ENCODE assay signal across 8 cellular contexts in the genomic region with DNA sequence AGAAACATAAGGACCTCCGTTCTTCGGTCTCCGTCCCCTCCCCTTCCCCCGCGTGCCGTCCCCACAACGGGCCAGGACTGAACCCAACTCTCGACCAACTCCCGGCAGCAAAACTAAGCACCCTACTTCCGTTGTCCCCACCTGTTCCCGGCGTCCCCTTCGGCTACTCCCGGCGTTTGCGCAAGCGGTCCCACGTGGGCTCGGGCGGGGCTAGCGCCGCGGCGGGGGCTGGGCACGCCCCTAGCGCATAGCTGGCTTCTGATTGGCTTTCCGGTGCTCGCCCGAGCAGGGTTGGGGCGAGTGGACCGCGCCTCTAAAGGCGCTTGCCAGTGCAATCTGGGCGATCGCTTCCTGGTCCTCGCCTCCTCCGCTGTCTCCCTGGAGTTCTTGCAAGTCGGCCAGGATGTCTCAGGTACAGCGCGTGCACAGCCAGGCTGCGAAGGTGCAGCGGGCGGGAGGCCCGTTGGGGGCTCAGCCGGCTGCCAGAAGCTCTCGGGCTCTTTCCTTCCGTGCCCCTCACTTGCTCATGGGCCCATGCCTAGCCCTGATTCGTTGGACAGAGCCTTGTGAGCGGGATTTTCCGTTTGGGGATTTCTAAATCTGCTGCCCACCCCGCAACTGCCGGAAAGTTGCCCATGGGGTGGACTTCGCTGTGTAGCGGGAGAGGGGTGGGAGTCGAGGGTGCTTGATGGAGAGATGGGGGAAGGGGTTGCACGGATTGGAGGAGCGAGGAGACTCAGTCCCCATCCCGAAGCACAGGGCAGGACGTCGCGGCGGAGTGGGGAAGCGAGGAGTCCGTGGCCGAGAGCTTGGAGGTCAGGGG. TPM values are rescaled to one million over a fixed set of nuclear protein-coding genes. Genes with fewer than 3 reads are reported as not detected.
DNase-seq lines count a peak whose midpoint lies in the region; ATAC-seq and TF ChIP-seq lines count a peak whose summit lies in the region.

A gene (minus strand): TSS at position 186 of the 823 bp plus-strand sequence. CDS start 26,875 bp downstream, outside the sequence.
A gene (plus strand): TSS at position 329 of the 823 bp plus-strand sequence. CDS start 75 bp downstream, at position 404.

- peak; percentile 98 for DNase-seq in GM10248 (ENCODE audit: extremely low spot score)
- DNase-seq in NCI-H1105 (lab: John Stamatoyannopoulos, UW) = peak; percentile 91
- DNase-seq in SKM-1 treated with dmso at 0.1 percent for 144 hours (lab: John Stamatoyannopoulos, UW; ENCODE audit: unreplicated experiment) = peak; percentile 95
- peak; percentile 94 for DNase-seq in activated naive CD8-positive, alpha-beta T cell treated with anti-CD3 and anti-CD28 coated beads, Interleukin-2, amount 10 ng/mL, durations not matched to agents 7 days and 5 days
- peak; percentile 91 to 99 (median 97) for DNase-seq in head of caudate nucleus
- DNase-seq in ovary = peak; percentile 90 to 95 (median 94)
- DNase-seq in thyroid gland = peak; percentile 95 to 96

- H3K27me3 ChIP-seq in ovary (no peaks in the 10 kb centered on the region), thyroid gland (no peaks in the 10 kb centered on the region)

- POLR2A ChIA-PET in GM10248 (lab: Yijun Ruan, JAX) = interaction anchor here (0.6 to 1.6 kb wide), 5 partner anchors 11 to 102 kb away, joined by 3 to 6 read pairs (median 4); no protein-coding TSS in a partner anchor
- POLR2A ChIA-PET in activated naive CD8-positive, alpha-beta T cell treated with anti-CD3 and anti-CD28 coated beads, Interleukin-2, amount 10 ng/mL, durations not matched to agents 7 days and 5 days (lab: Charles Lee) = interaction anchor here (1.0 to 2.5 kb wide), 11 partner anchors 9 to 866 kb away, joined by 3 to 25 read pairs (median 6); no protein-coding TSS in a partner anchor

- H3K4me1 ChIP-seq in ovary (ENCODE audit: insufficient read depth) (peaks cover 10% of the 10 kb centered on the region), thyroid gland (peaks cover 15 to 25% of the 10 kb centered on the region in 2 donors)

- peaks cover 23% of the 10 kb centered on the region for H3K4me1 Mint-ChIP-seq in activated naive CD8-positive, alpha-beta T cell treated with anti-CD3 and anti-CD28 coated beads, Interleukin-2, amount 10 ng/mL, durations not matched to agents 7 days and 5 days

- peak; percentile 61 for TF ChIP-seq EP300 in ovary (IDR thresholded peaks at IDR 0.05)

- no peaks in the 10 kb centered on the region for H3K27me3 Mint-ChIP-seq in activated naive CD8-positive, alpha-beta T cell treated with anti-CD3 and anti-CD28 coated beads, Interleukin-2, amount 10 ng/mL, durations not matched to agents 7 days and 5 days

- CTCF ChIA-PET in GM10248 (lab: Yijun Ruan, JAX) = interaction anchor here (0.7 to 2.0 kb wide), 12 partner anchors 11 to 485 kb away, joined by 3 to 7 read pairs (median 3); no protein-coding TSS in a partner anchor

- peak within 1 kb of the TSS; percentile 36 to 73 for H3K27ac ChIP-seq in ovary
- peak within 1 kb of the TSS; percentile 60 to 84 (median 74) for H3K27ac ChIP-seq in thyroid gland

- 0% methylated on average over 58 to 65 of the region's 65 CpGs for WGBS in ovary, 3 donors
- WGBS in thyroid gland, 2 donors = 0% methylated on average over 31 to 46 of the region's 65 CpGs

- peak within 1 kb of the TSS; percentile 100 for H3K4me3 Mint-ChIP-seq in activated naive CD8-positive, alpha-beta T cell treated with anti-CD3 and anti-CD28 coated beads, Interleukin-2, amount 10 ng/mL, durations not matched to agents 7 days and 5 days

- H3K9me3 ChIP-seq in ovary (no peaks in the 10 kb centered on the region), thyroid gland (no peaks in the 10 kb centered on the region)

- TF ChIP-seq CTCF in GM10248 (IDR thresholded peaks at IDR 0.05; ENCODE audit: control extremely low read depth, extremely low read depth, low read depth, missing control alignments) = no peak
- no peak for TF ChIP-seq CTCF in ovary (IDR thresholded peaks at IDR 0.05)
- peak in 1 of 6 experiments; percentile 11 for TF ChIP-seq CTCF in thyroid gland (IDR thresholded peaks at IDR 0.05)

- H3K36me3 ChIP-seq in ovary (no peaks in the 10 kb centered on the region), thyroid gland (peaks cover 18 to 32% of the 10 kb centered on the region in 2 donors)

- peaks cover 22% of the 10 kb centered on the region for H3K36me3 Mint-ChIP-seq in activated naive CD8-positive, alpha-beta T cell treated with anti-CD3 and anti-CD28 coated beads, Interleukin-2, amount 10 ng/mL, durations not matched to agents 7 days and 5 days

- H3K9me3 Mint-ChIP-seq in activated naive CD8-positive, alpha-beta T cell treated with anti-CD3 and anti-CD28 coated beads, Interleukin-2, amount 10 ng/mL, durations not matched to agents 7 days and 5 days = no peaks in the 10 kb centered on the region

- intact Hi-C loops in head of caudate nucleus (cut with DNase I) (no loop called here), ovary (cut with DNase I) (loop anchor here in 1 of 4 donors (10.0 kb wide), 1 partner anchor 648 kb away; a partner anchor contains a TSS), thyroid gland (cut with DNase I) (no loop called here)

- peak within 1 kb of the TSS; percentile 76 for H3K4me3 ChIP-seq in ovary
- peak within 1 kb of the TSS; percentile 66 to 86 (median 85) for H3K4me3 ChIP-seq in thyroid gland (replicated peaks in 1 of 3)

- TF ChIP-seq POLR2A in ovary (IDR thresholded peaks at IDR 0.05) = peak; percentile 60
- TF ChIP-seq POLR2A in thyroid gland (IDR thresholded peaks at IDR 0.05) = peak; percentile 88 to 98

- H3K27ac Mint-ChIP-seq in activated naive CD8-positive, alpha-beta T cell treated with anti-CD3 and anti-CD28 coated beads, Interleukin-2, amount 10 ng/mL, durations not matched to agents 7 days and 5 days = peak within 1 kb of the TSS; percentile 96

- peak; percentile 95 for ATAC-seq in HG02623 (IDR thresholded peaks at IDR 0.05; ENCODE audit: unreplicated experiment)
- peak; percentile 91 for ATAC-seq in activated naive CD8-positive, alpha-beta T cell treated with anti-CD3 and anti-CD28 coated beads, Interleukin-2, amount 10 ng/mL, durations not matched to agents 7 days and 5 days (ENCODE audit: low read depth)

RNA-seq across cellular contexts. Expression of the first gene that starts in this region (rescaled TPM):
- 1 to 10 TPM; 6.4 to 7.5 TPM for total RNA-seq in activated naive CD8-positive, alpha-beta T cell treated with anti-CD3 and anti-CD28 coated beads, Interleukin-2, amount 10 ng/mL, durations not matched to agents 7 days and 5 days
- total RNA-seq in ovary (10 to 100 TPM; 12.0 to 16.7 (median 13.2) TPM), thyroid gland (10 to 100 TPM in 2 of 4 donors, 1 to 10 TPM in 2; 5.3 to 19.9 (median 13.3) TPM)
- polyA plus RNA-seq in ovary = 10 to 100 TPM; 18.9 to 24.1 TPM

RNA-seq across cellular contexts. Expression of the second gene that starts in this region (rescaled TPM):
- 100 to 1,000 TPM; 141 to 147 TPM for total RNA-seq in activated naive CD8-positive, alpha-beta T cell treated with anti-CD3 and anti-CD28 coated beads, Interleukin-2, amount 10 ng/mL, durations not matched to agents 7 days and 5 days
- total RNA-seq in ovary (10 to 100 TPM; 35.5 to 90.2 (median 49.7) TPM), thyroid gland (100 to 1,000 TPM in 3 of 4 donors, 10 to 100 TPM in 1; 48.1 to 166 (median 140) TPM)
- polyA plus RNA-seq in ovary = 100 to 1,000 TPM; 111 to 243 TPM

Comparison
In these comparisons a context has a peak if more than half of its experiments do, and no peak if none do; other contexts are left out.
1. Peak in every context shown above with its lines: DNase-seq, ATAC-seq, H3K4me3 ChIP-seq and H3K27ac ChIP-seq.